26 cellular contexts compared by ENCODE assay signal in the genomic region with DNA sequence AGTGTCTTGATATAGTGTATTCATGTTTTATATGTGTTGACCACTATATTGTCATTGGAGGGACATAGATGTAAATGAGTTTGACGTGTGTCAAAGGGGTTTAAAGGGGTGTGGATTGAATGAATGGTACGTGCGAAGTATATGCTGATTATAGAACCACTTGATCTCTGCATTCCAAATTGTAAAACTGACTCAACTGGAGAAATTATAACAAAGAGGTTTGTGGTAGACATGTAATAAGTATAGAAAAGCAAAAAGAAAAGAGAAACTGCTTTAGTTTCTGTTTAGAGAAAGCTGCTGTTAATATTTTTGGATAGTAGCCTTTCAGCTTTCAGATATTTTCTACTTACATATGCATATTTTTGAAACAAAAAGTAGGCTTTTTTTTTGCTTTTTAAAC. TPM values are rescaled to one million over a fixed set of nuclear protein-coding genes. Genes with fewer than 3 reads are reported as not detected.
A peak's percentile ranks its signal among the peaks of the same experiment; 100 is the strongest.
DNase-seq lines count a peak whose midpoint lies in the region; ATAC-seq and TF ChIP-seq lines count a peak whose summit lies in the region.
"Had no signal": no experiment of that assay in that cellular context is flagged by ENCODE, and none has a peak within 500 bp of the region (broad histone marks: within the 10 kb centered on the region; RNA-seq: fewer than 3 reads in every experiment).

No MANE protein-coding gene starts in this region.

- no peak for TF ChIP-seq CTCF in MCF 10A (IDR thresholded peaks at IDR 0.05; ENCODE audit: unreplicated experiment)

- CTCF ChIA-PET in MCF 10A (lab: Yijun Ruan, JAX), result interaction anchor here (0.6 kb wide), 2 partner anchors 883 to 913 kb away, joined by 3 to 6 read pairs; no protein-coding TSS in a partner anchor

- H3K36me3 Mint-ChIP-seq in MCF 10A (ENCODE audit: insufficient read depth, unreplicated experiment), result peaks cover 5% of the 10 kb centered on the region

- H3K4me3 Mint-ChIP-seq in MCF 10A (ENCODE audit: unreplicated experiment), result no peak overlapping the region
- H3K4me3 Mint-ChIP-seq: activated T-cell treated with anti-CD3 and anti-CD28 coated beads, Interleukin-2, amount 50 U/mL, for 4 hours had no signal

- no peaks in the 10 kb centered on the region for H3K9me3 Mint-ChIP-seq in MCF 10A (ENCODE audit: unreplicated experiment)
- H3K9me3 Mint-ChIP-seq: activated T-cell treated with anti-CD3 and anti-CD28 coated beads, Interleukin-2, amount 50 U/mL, for 4 hours had no signal

- H3K27ac Mint-ChIP-seq in MCF 10A (ENCODE audit: low read depth, unreplicated experiment), result no peak overlapping the region

- H3K4me1 Mint-ChIP-seq in MCF 10A (ENCODE audit: insufficient read depth, unreplicated experiment), result peaks cover 3% of the 10 kb centered on the region

- POLR2A ChIA-PET in MCF 10A (lab: Yijun Ruan, JAX), result interaction anchor here (0.7 kb wide), 1 partner anchor 101 kb away, joined by 3 read pairs; no protein-coding TSS in a partner anchor

- intact Hi-C loops in MCF 10A (cut with micrococcal nuclease), result no loop called here

- no TSS peak for BruUV-seq in MCF 10A (replicated peaks; lab: Mats Ljungman, UMichigan)

- DNase-seq in activated effector memory CD4-positive, alpha-beta T cell treated with anti-CD3 and anti-CD28 coated beads, Interleukin-2, amount 50 U/mL, for 16 hours, result no peak
- DNase-seq in GDM1 (lab: John Stamatoyannopoulos, UW) (no peak), MCF 10A (ENCODE audit: unreplicated experiment) (no peak)
- DNase-seq: activated CD4-positive, CD25-positive, alpha-beta regulatory T cell treated with anti-CD3 and anti-CD28 coated beads, Interleukin-2, amount 50 U/mL, for 72 hours; activated CD8-positive, alpha-beta memory T cell treated with anti-CD3 and anti-CD28 coated beads for 24 hours; activated naive CD4-positive, alpha-beta T cell treated with anti-CD3 and anti-CD28 coated beads, Interleukin-2, amount 50 U/mL, for 16 hours; activated T-cell treated with anti-CD3 and anti-CD28 coated beads, Interleukin-2, amount 50 U/mL, for 4 hours; anterior cingulate cortex; COR-L47; dermis blood vessel endothelial cell; DMS79; mammary epithelial cell; NCI-H1092 treated with DMSO at 0.1 percent for 48 hours; NCI-H2029; PC-9; psoas muscle; SHP77 had no signal

- no peaks in the 10 kb centered on the region for H3K27me3 Mint-ChIP-seq in MCF 10A (ENCODE audit: insufficient read depth, unreplicated experiment)

- ATAC-seq in GM18498 (IDR thresholded peaks at IDR 0.05; ENCODE audit: unreplicated experiment) (peak; percentile 78), GM19372 (IDR thresholded peaks at IDR 0.05; ENCODE audit: low read depth, unreplicated experiment) (peak; percentile 54), GM21786 (IDR thresholded peaks at IDR 0.05; ENCODE audit: unreplicated experiment) (peak; percentile 57), HG03442 (IDR thresholded peaks at IDR 0.05; ENCODE audit: unreplicated experiment) (peak; percentile 87), GM19467 (IDR thresholded peaks at IDR 0.05; ENCODE audit: unreplicated experiment) (no peak)
- ATAC-seq: activated T-cell treated with anti-CD3 and anti-CD28 coated beads, Interleukin-2, amount 50 U/mL, for 4 hours; psoas muscle had no signal

RNA-seq across cellular contexts. Expression of a gene that starts 8.9 kb away (rescaled TPM):
- not detected in 2 replicates for total RNA-seq in MCF 10A (2022)
- total RNA-seq: A673; activated T-cell treated with anti-CD3 and anti-CD28 coated beads, Interleukin-2, amount 50 U/mL, for 4 hours; fibroblast of lung; glomerular endothelial cell; H4; PC-9 had no signal
